7 cellular contexts compared by ENCODE assay signal in genomic region chr11:3849297-3849874, GRCh38. TPM values are rescaled to one million over a fixed set of nuclear protein-coding genes. Genes with fewer than 3 reads are reported as not detected.
DNase-seq lines count a peak whose midpoint lies in the region; ATAC-seq and TF ChIP-seq lines count a peak whose summit lies in the region.

No MANE protein-coding gene starts in this region.

- H3K9me3 ChIP-seq in Panc1 (ENCODE audit: control insufficient read depth, insufficient read depth, low read depth, low read length) (no peaks in the 10 kb centered on the region), upper lobe of left lung (no peaks in the 10 kb centered on the region)

- POLR2A ChIA-PET in Panc1 (lab: Charles Lee), result interaction anchor here (0.5 to 1.8 kb wide), 5 partner anchors 40 to 470 kb away, joined by 3 to 7 read pairs (median 4); partner anchors contain the start of gene ZNF195

- no TSS peak for BruUV-seq in Panc1 (replicated peaks; lab: Mats Ljungman, UMichigan)

- no peaks in the 10 kb centered on the region; the same call in 1 of the 2 replicates for H3K27me3 ChIP-seq in Panc1 (ENCODE audit: control insufficient read depth, insufficient read depth, low read length)
- H3K27me3 ChIP-seq in upper lobe of left lung, result no peaks in the 10 kb centered on the region

- WGBS in upper lobe of left lung, 2 donors, result 62 to 64% methylated on average over 10 of the region's 10 CpGs

- DNase-seq in EL, result peak; percentile 53
- no peak for DNase-seq in Panc1 (ENCODE audit: low read depth, low spot score)
- DNase-seq in left colon, result no peak
- no peak for DNase-seq in upper lobe of left lung
- DNase-seq in iPS-NIHi11 (ENCODE audit: low spot score), result no peak

- H3K36me3 Mint-ChIP-seq in brain, result no peaks in the 10 kb centered on the region

- H3K27ac ChIP-seq in Panc1 (ENCODE audit: low read length), result no peak overlapping the region
- no peak overlapping the region for H3K27ac ChIP-seq in upper lobe of left lung

- peaks cover 7% of the 10 kb centered on the region for H3K4me1 Mint-ChIP-seq in brain

- no peak for TF ChIP-seq EP300 in upper lobe of left lung (IDR thresholded peaks at IDR 0.05)

- H3K4me3 ChIP-seq in Panc1 (ENCODE audit: low read depth in 2 of 2, low read length in 2 of 2) (no peak overlapping the region), upper lobe of left lung (no peak overlapping the region)

- no peak for TF ChIP-seq POLR2A in upper lobe of left lung (IDR thresholded peaks at IDR 0.05)

- H3K27me3 Mint-ChIP-seq in brain, result peaks cover 27% of the 10 kb centered on the region

- H3K9me3 Mint-ChIP-seq in brain, result no peaks in the 10 kb centered on the region

- intact Hi-C loops in Panc1 (cut with micrococcal nuclease; ENCODE audit: unreplicated experiment) (loop anchor here (1.0 kb wide), 1 partner anchor 223 kb away; no protein-coding TSS in a partner anchor), left colon (cut with DNase I, micrococcal nuclease) (no loop called here)

- TF ChIP-seq CTCF in Panc1 (IDR thresholded peaks at IDR 0.05) (peak; percentile 92), brain (conservative IDR thresholded peaks at IDR 0.05) (peak; percentile 66 to 82), upper lobe of left lung (IDR thresholded peaks at IDR 0.05) (peak; percentile 57 to 74 (median 67))

- CTCF ChIA-PET in Panc1 (lab: Charles Lee), result interaction anchor here (0.6 to 7.0 kb wide), 22 partner anchors 8 to 441 kb away, joined by 3 to 139 read pairs (median 4); partner anchors contain the start of genes RHOG and RRM1

- H3K36me3 ChIP-seq in Panc1 (ENCODE audit: control insufficient read depth, insufficient read depth, low read length) (no peaks in the 10 kb centered on the region), upper lobe of left lung (no peaks in the 10 kb centered on the region)

- H3K4me1 ChIP-seq in Panc1 (ENCODE audit: control insufficient read depth, insufficient read depth, low read length) (peaks cover 3% of the 10 kb centered on the region), upper lobe of left lung (peaks cover 2 to 8% (median 6%) of the 10 kb centered on the region in 4 donors)

- ATAC-seq in HG02798 (IDR thresholded peaks at IDR 0.05; ENCODE audit: poor library complexity, unreplicated experiment), result peak; percentile 55
- ATAC-seq in Panc1, result peak; percentile 84
- peak; percentile 61 for ATAC-seq in left colon
- peak; percentile 73 to 83 for ATAC-seq in upper lobe of left lung (ENCODE audit: low FRiP score in 2 of 2)

- H3K4me3 Mint-ChIP-seq in brain, result peak overlapping the region in 1 of 5 experiments; percentile 50

- in situ Hi-C loops in Panc1 (cut with HindIII; ENCODE audit: low pct_unique_long_range_greater_than_20kb, low sequenced_read_pairs), result no loop called here

- peak overlapping the region in 1 of 5 experiments; percentile 24 for H3K27ac Mint-ChIP-seq in brain

RNA-seq across cellular contexts. Expression of gene STIM1, which starts 6.1 kb away (rescaled TPM):
- total RNA-seq in Panc1 (2021; ENCODE audit: unreplicated experiment) (93.6 TPM), left colon (10 to 100 TPM; 64.7 to 65.4 TPM), upper lobe of left lung (10 to 100 TPM; 39.7 to 81.8 (median 56.5) TPM)
- 82.7 TPM for polyA plus RNA-seq in Panc1 (2012; ENCODE audit: insufficient read length)
- polyA plus RNA-seq in brain (ENCODE audit: insufficient read depth, low read depth, low replicate concordance), result 34.4 TPM

RNA-seq across cellular contexts. Expression of gene RHOG, which starts 8.6 kb away (rescaled TPM):
- total RNA-seq in Panc1 (2021; ENCODE audit: unreplicated experiment), result 156 TPM
- 219 TPM for polyA plus RNA-seq in Panc1 (2012; ENCODE audit: insufficient read length)
- polyA plus RNA-seq in brain (ENCODE audit: insufficient read depth, low read depth, low replicate concordance), result 84.3 TPM
- 10 to 100 TPM; 65.7 to 71.8 TPM for total RNA-seq in left colon
- 100 to 1,000 TPM in 2 of 6 donors, 10 to 100 TPM in 4; 67.0 to 137 (median 85.1) TPM for total RNA-seq in upper lobe of left lung

RNA-seq across cellular contexts. Expression of gene PGAP2, which starts 41.0 kb away (rescaled TPM):
- total RNA-seq in Panc1 (2021; ENCODE audit: unreplicated experiment) (72.2 TPM), left colon (10 to 100 TPM; 21.3 to 26.8 TPM), upper lobe of left lung (100 to 1,000 TPM in 1 of 6 donors, 10 to 100 TPM in 5; 19.5 to 106 (median 25.2) TPM)
- polyA plus RNA-seq in Panc1 (2012; ENCODE audit: insufficient read length), result 95.3 TPM
- 16.0 TPM for polyA plus RNA-seq in brain (ENCODE audit: insufficient read depth, low read depth, low replicate concordance)

RNA-seq across cellular contexts. Expression of gene NUP98, which starts 52.0 kb away (rescaled TPM):
- total RNA-seq in Panc1 (2021; ENCODE audit: unreplicated experiment) (244 TPM), left colon (10 to 100 TPM; 47.9 to 55.9 TPM), upper lobe of left lung (100 to 1,000 TPM in 2 of 6 donors, 10 to 100 TPM in 4; 66.6 to 127 (median 86.1) TPM)
- polyA plus RNA-seq in Panc1 (2012; ENCODE audit: insufficient read length), result 150 TPM
- polyA plus RNA-seq in brain (ENCODE audit: insufficient read depth, low read depth, low replicate concordance), result 28.6 TPM
